8 cellular contexts compared by ENCODE assay signal in the genomic region with DNA sequence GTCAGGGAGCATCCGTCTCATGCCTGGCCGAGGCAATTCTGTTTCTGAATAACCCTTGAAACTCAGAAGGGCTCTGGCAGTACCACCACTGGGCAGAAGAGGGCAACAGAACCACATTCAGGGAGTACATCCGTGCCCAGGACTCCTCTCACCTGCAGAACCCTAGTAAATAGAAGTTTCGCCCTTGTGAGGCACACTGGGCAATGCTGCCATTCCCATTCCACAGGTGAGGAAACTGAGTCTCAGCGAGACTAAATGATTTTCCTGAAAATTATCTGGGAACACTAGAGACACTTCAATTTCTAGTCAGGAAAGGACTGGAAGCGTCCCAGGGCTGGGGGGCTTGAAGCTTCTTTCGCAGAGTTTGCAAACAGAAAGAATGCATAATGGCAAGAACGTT.
A peak's percentile ranks its signal among the peaks of the same experiment; 100 is the strongest.
DNase-seq lines count a peak whose midpoint lies in the region; ATAC-seq and TF ChIP-seq lines count a peak whose summit lies in the region.

No MANE protein-coding gene starts in this region.

- H3K36me3 ChIP-seq in PC-3 (ENCODE audit: low read depth, low read length) (no peaks in the 10 kb centered on the region), thoracic aorta (no peaks in the 10 kb centered on the region)

- no peak overlapping the region for H3K27ac ChIP-seq in C4-2B
- H3K27ac ChIP-seq in PC-3 (ENCODE audit: low read length): no peak overlapping the region
- no peak overlapping the region for H3K27ac ChIP-seq in thoracic aorta

- TF ChIP-seq CTCF in C4-2B (conservative IDR thresholded peaks at IDR 0.05) (peak; percentile 95), PC-3 (conservative IDR thresholded peaks at IDR 0.05; ENCODE audit: low read depth, low read length) (peak; percentile 68), neural crest cell (conservative IDR thresholded peaks at IDR 0.05) (peak; percentile 82), thoracic aorta (IDR thresholded peaks at IDR 0.05) (peak; percentile 96)

- H3K27me3 ChIP-seq in PC-3 (ENCODE audit: low read length): no peaks in the 10 kb centered on the region
- H3K27me3 ChIP-seq in thoracic aorta (replicated peaks; ENCODE audit: insufficient read depth): no peaks in the 10 kb centered on the region

- intact Hi-C loops in PC-3 (cut with micrococcal nuclease): loop anchor here (1.0 to 5.0 kb wide), 4 partner anchors 34 to 101 kb away; no protein-coding TSS in a partner anchor

- no peaks in the 10 kb centered on the region for H4K20me1 ChIP-seq in PC-3 (ENCODE audit: low read length)

- no peaks in the 10 kb centered on the region for H3K79me2 ChIP-seq in PC-3 (ENCODE audit: low read length)

- DNase-seq in GM19240 (ENCODE audit: insufficient read length, low spot score) (peak; percentile 58), PC-3 (peak; percentile 68), fibroblast of gingiva (ENCODE audit: low read depth) (peak; percentile 47), neural crest cell (ENCODE audit: low read depth, low spot score) (peak; percentile 71), thoracic aorta (ENCODE audit: low spot score) (peak; percentile 39)
- peak; percentile 69 for DNase-seq in activated T-cell treated with anti-CD3 and anti-CD28 coated beads, Interleukin-2, amount 50 U/mL, for 1 hour

- H3K9me3 Mint-ChIP-seq in neural crest cell: no peaks in the 10 kb centered on the region

- H3K4me3 ChIP-seq in PC-3 (ENCODE audit: low read length): no peak overlapping the region
- H3K4me3 ChIP-seq in thoracic aorta: no peak overlapping the region

- ATAC-seq in HG03565 (IDR thresholded peaks at IDR 0.05; ENCODE audit: unreplicated experiment) (peak; percentile 71), PC-3 (peak; percentile 93), thoracic aorta (ENCODE audit: insufficient number of reproducible peaks, low FRiP score, low read depth) (peak; percentile 64)

- H3K36me3 Mint-ChIP-seq in neural crest cell (ENCODE audit: low read depth): no peaks in the 10 kb centered on the region

- no peaks in the 10 kb centered on the region for H3K9me2 ChIP-seq in PC-3 (replicated peaks; ENCODE audit: low read length)

- H3K9ac ChIP-seq in PC-3 (ENCODE audit: low read length): no peak overlapping the region

- H3F3A ChIP-seq in PC-3 (ENCODE audit: low read length, unreplicated experiment): no peaks in the 10 kb centered on the region

- no peaks in the 10 kb centered on the region for H3K27me3 Mint-ChIP-seq in neural crest cell (ENCODE audit: low read depth)

- no peak overlapping the region for H3K4me2 ChIP-seq in PC-3 (ENCODE audit: low read length)

- peaks cover 8% of the 10 kb centered on the region; the same call in 1 of the 2 replicates for H3K4me1 ChIP-seq in PC-3 (ENCODE audit: insufficient read depth, low read length)
- H3K4me1 ChIP-seq in thoracic aorta (ENCODE audit: control insufficient read depth in 1 of 2, low read depth in 2 of 2): peaks cover 4 to 8% of the 10 kb centered on the region in 2 donors

- H3K4me3 Mint-ChIP-seq in neural crest cell: no peak overlapping the region

- CTCF ChIA-PET in PC-3 (lab: Charles Lee): no interaction called here

- H3K27ac Mint-ChIP-seq in neural crest cell (ENCODE audit: unreplicated experiment): peak overlapping the region; percentile 76

- no peaks in the 10 kb centered on the region for H3K9me3 ChIP-seq in PC-3 (ENCODE audit: low read length)
- no peaks in the 10 kb centered on the region for H3K9me3 ChIP-seq in thoracic aorta

- H3K4me1 Mint-ChIP-seq in neural crest cell: peaks cover 3% of the 10 kb centered on the region

- H2AFZ ChIP-seq in PC-3 (ENCODE audit: low read length): peak overlapping the region; percentile 49; the same call in 1 of the 2 replicates

- POLR2A ChIA-PET in PC-3 (lab: Charles Lee; ENCODE audit: unreplicated experiment): no interaction called here

- BruUV-seq in PC-3 (replicated peaks; lab: Mats Ljungman, UMichigan): no TSS peak
